Comparison of ENCODE assay signal across 24 cellular contexts in genomic region chr10:60911715-60912114, GRCh38. TPM values are rescaled to one million over a fixed set of nuclear protein-coding genes. Genes with fewer than 3 reads are reported as not detected.
DNase-seq lines count a peak whose midpoint lies in the region; ATAC-seq, FAIRE-seq and TF ChIP-seq lines count a peak whose summit lies in the region.
"Had no signal": no experiment of that assay in that cellular context is flagged by ENCODE, and none has a peak within 500 bp of the region (broad histone marks: within the 10 kb centered on the region; RNA-seq: fewer than 3 reads in every experiment).

No MANE protein-coding gene starts in this region.

- CTCF ChIA-PET in activated naive CD4-positive, alpha-beta T cell treated with anti-CD3 and anti-CD28 coated beads, Interleukin-2, amount 10 ng/mL, durations not matched to agents 7 days and 5 days (lab: Charles Lee), result no interaction called here

- peak overlapping the region; percentile 86 for H3K27ac ChIP-seq in left ventricle myocardium inferior (replicated peaks)
- H3K27ac ChIP-seq in right cardiac atrium (ENCODE audit: low read length), result no peak overlapping the region
- H3K27ac ChIP-seq in gastrocnemius medialis, result peak overlapping the region; percentile 82 to 96 (median 88)
- H3K27ac ChIP-seq: 22Rv1, KMS-11, PC-9, SJCRH30 had no signal

- TF ChIP-seq POLR2A in gastrocnemius medialis (IDR thresholded peaks at IDR 0.05) (peak in 1 of 2 donors; percentile 18), GM12892 (IDR thresholded peaks at IDR 0.05; ENCODE audit: low read depth, low read length) (no peak)

- no peaks in the 10 kb centered on the region for H3K36me3 Mint-ChIP-seq in activated T-cell treated with anti-CD3 and anti-CD28 coated beads, Interleukin-2, amount 50 U/mL, for 4 hours (ENCODE audit: insufficient read depth)
- no peaks in the 10 kb centered on the region for H3K36me3 Mint-ChIP-seq in activated naive CD4-positive, alpha-beta T cell treated with anti-CD3 and anti-CD28 coated beads, Interleukin-2, amount 10 ng/mL, durations not matched to agents 7 days and 5 days

- H3K4me1 Mint-ChIP-seq in activated T-cell treated with anti-CD3 and anti-CD28 coated beads, Interleukin-2, amount 50 U/mL, for 4 hours (ENCODE audit: low read depth), result peaks cover 8% of the 10 kb centered on the region
- peaks cover 11% of the 10 kb centered on the region for H3K4me1 Mint-ChIP-seq in activated naive CD4-positive, alpha-beta T cell treated with anti-CD3 and anti-CD28 coated beads, Interleukin-2, amount 10 ng/mL, durations not matched to agents 7 days and 5 days

- TF ChIP-seq CTCF in left ventricle myocardium inferior (IDR thresholded peaks at IDR 0.05; ENCODE audit: borderline replicate concordance) (no peak), gastrocnemius medialis (IDR thresholded peaks at IDR 0.05 in 4 of 5, conservative IDR thresholded peaks at IDR 0.05 in 1 of 5) (no peak)

- peaks cover 12% of the 10 kb centered on the region for H3K36me3 ChIP-seq in left ventricle myocardium inferior
- no peaks in the 10 kb centered on the region for H3K36me3 ChIP-seq in gastrocnemius medialis

- H3K4me1 ChIP-seq in left ventricle myocardium inferior (peaks cover 85% of the 10 kb centered on the region), right cardiac atrium (ENCODE audit: control insufficient read depth, insufficient read depth, low read length) (peaks cover 5% of the 10 kb centered on the region), gastrocnemius medialis (peaks cover 82 to 84% of the 10 kb centered on the region in 2 donors)

- H3K4me3 ChIP-seq in left ventricle myocardium inferior (no peak overlapping the region), right cardiac atrium (ENCODE audit: low read length) (no peak overlapping the region), gastrocnemius medialis (no peak overlapping the region)
- H3K4me3 ChIP-seq: PC-9, SJCRH30 had no signal

- no peaks in the 10 kb centered on the region for H3K27me3 ChIP-seq in left ventricle myocardium inferior (ENCODE audit: low read depth)
- no peaks in the 10 kb centered on the region for H3K27me3 ChIP-seq in right cardiac atrium (ENCODE audit: control insufficient read depth, insufficient read depth)
- no peaks in the 10 kb centered on the region for H3K27me3 ChIP-seq in gastrocnemius medialis
- H3K27me3 ChIP-seq: SJCRH30 had no signal

- in situ Hi-C loops in gastrocnemius medialis (cut with MboI; ENCODE audit: low sequenced_read_pairs in 4 of 4), result loop anchor here in 1 of 4 donors (25.0 kb wide), 1 partner anchor 1151 kb away; no protein-coding TSS in a partner anchor

- H3K27me3 Mint-ChIP-seq in activated T-cell treated with anti-CD3 and anti-CD28 coated beads, Interleukin-2, amount 50 U/mL, for 4 hours (ENCODE audit: low read depth), result no peaks in the 10 kb centered on the region
- H3K27me3 Mint-ChIP-seq in activated naive CD4-positive, alpha-beta T cell treated with anti-CD3 and anti-CD28 coated beads, Interleukin-2, amount 10 ng/mL, durations not matched to agents 7 days and 5 days, result peaks cover 9% of the 10 kb centered on the region

- no peak for FAIRE-seq in GM12892 (lab: Jason Lieb, UNC)
- FAIRE-seq: GM12891 had no signal

- intact Hi-C loops in left ventricle myocardium inferior (cut with micrococcal nuclease) (no loop called here), right cardiac atrium (cut with DNase I) (no loop called here), gastrocnemius medialis (cut with DNase I; ENCODE audit: low total_unique reads) (loop anchor here (2.0 kb wide), 1 partner anchor 31 kb away; no protein-coding TSS in a partner anchor)

- 94% methylated on average over 5 of the region's 5 CpGs for WGBS in right cardiac atrium

- H3K4me3 Mint-ChIP-seq in activated T-cell treated with anti-CD3 and anti-CD28 coated beads, Interleukin-2, amount 50 U/mL, for 4 hours, result no peak overlapping the region
- no peak overlapping the region for H3K4me3 Mint-ChIP-seq in activated naive CD4-positive, alpha-beta T cell treated with anti-CD3 and anti-CD28 coated beads, Interleukin-2, amount 10 ng/mL, durations not matched to agents 7 days and 5 days

- no peaks in the 10 kb centered on the region for H3K9me3 ChIP-seq in left ventricle myocardium inferior (replicated peaks)
- H3K9me3 ChIP-seq in right cardiac atrium (ENCODE audit: control insufficient read depth, low read length), result no peaks in the 10 kb centered on the region
- no peaks in the 10 kb centered on the region for H3K9me3 ChIP-seq in gastrocnemius medialis
- H3K9me3 ChIP-seq: SJCRH30 had no signal

- DNase-seq in left ventricle myocardium inferior (no peak), right cardiac atrium (no peak), left lobe of liver (ENCODE audit: low spot score) (no peak), gastrocnemius medialis (peak; percentile 55 to 72), GM12892 (ENCODE audit: insufficient read length) (no peak)
- no peak for DNase-seq in activated T-cell treated with anti-CD3 and anti-CD28 coated beads, Interleukin-2, amount 50 U/mL, for 4 hours
- no peak for DNase-seq in activated naive CD4-positive, alpha-beta T cell treated with anti-CD3 and anti-CD28 coated beads, Interleukin-2, amount 10 ng/mL, durations not matched to agents 7 days and 5 days
- DNase-seq: Calu3, DMS79 treated with DMSO at 0.1 percent for 48 hours, GF-D8, MM.1S, NCI-H2029 treated with DMSO at 0.1 percent for 48 hours, NCI-H446 treated with DMSO at 0.1 percent for 48 hours, NCI-H526, SJCRH30 had no signal

- H3K9me3 Mint-ChIP-seq in activated T-cell treated with anti-CD3 and anti-CD28 coated beads, Interleukin-2, amount 50 U/mL, for 4 hours, result no peaks in the 10 kb centered on the region
- H3K9me3 Mint-ChIP-seq in activated naive CD4-positive, alpha-beta T cell treated with anti-CD3 and anti-CD28 coated beads, Interleukin-2, amount 10 ng/mL, durations not matched to agents 7 days and 5 days, result no peaks in the 10 kb centered on the region

- no peak for ATAC-seq in right cardiac atrium
- ATAC-seq in left lobe of liver, result peak; percentile 63
- peak; percentile 62 to 71 for ATAC-seq in gastrocnemius medialis
- ATAC-seq in activated T-cell treated with anti-CD3 and anti-CD28 coated beads, Interleukin-2, amount 50 U/mL, for 4 hours, result no peak
- ATAC-seq in HG02571 (IDR thresholded peaks at IDR 0.05; ENCODE audit: unreplicated experiment), result no peak
- ATAC-seq: HCT116, Right ventricle myocardium inferior had no signal

- H3K27ac Mint-ChIP-seq in activated naive CD4-positive, alpha-beta T cell treated with anti-CD3 and anti-CD28 coated beads, Interleukin-2, amount 10 ng/mL, durations not matched to agents 7 days and 5 days, result no peak overlapping the region
- H3K27ac Mint-ChIP-seq: B cell, IgD-negative memory B cell had no signal

RNA-seq across cellular contexts. Expression of gene RHOBTB1, which starts 32.3 kb away (rescaled TPM):
- total RNA-seq in left ventricle myocardium inferior (16.6 TPM), right cardiac atrium (10 to 100 TPM in 2 of 4 donors, 1 to 10 TPM in 2; 9.3 to 13.8 (median 11.0) TPM), left lobe of liver (3.6 TPM), gastrocnemius medialis (10 to 100 TPM; 22.2 to 47.7 (median 33.5) TPM)
- polyA plus RNA-seq in right cardiac atrium, result 5.8 TPM
- not detected for polyA plus RNA-seq in GM12892 (2012; ENCODE audit: missing spikeins)
- under 1 TPM in 1 of 3 donors, not detected in 2; 0.28 TPM for total RNA-seq in activated T-cell treated with anti-CD3 and anti-CD28 coated beads, Interleukin-2, amount 50 U/mL, for 4 hours

Comparison
In these comparisons a context has a peak if more than half of its experiments do, and no peak if none do; other contexts are left out.
1. DNase-seq: peak in gastrocnemius medialis (2 of 2); none in left ventricle myocardium inferior (single experiment), right cardiac atrium (0 of 3), left lobe of liver (single experiment), GM12892 (single experiment), activated T-cell treated with anti-CD3 and anti-CD28 coated beads, Interleukin-2, amount 50 U/mL, for 4 hours (single experiment) and activated naive CD4-positive, alpha-beta T cell treated with anti-CD3 and anti-CD28 coated beads, Interleukin-2, amount 10 ng/mL, durations not matched to agents 7 days and 5 days (single experiment).
2. ATAC-seq: peak in left lobe of liver (single experiment) and gastrocnemius medialis (2 of 2); none in right cardiac atrium (0 of 2), activated T-cell treated with anti-CD3 and anti-CD28 coated beads, Interleukin-2, amount 50 U/mL, for 4 hours (0 of 2) and HG02571 (single experiment).